ENCODE assay signal across 8 cellular contexts in genomic region chr5:146877783-146878470, GRCh38. TPM values are rescaled to one million over a fixed set of nuclear protein-coding genes. Genes with fewer than 3 reads are reported as not detected.
DNase-seq lines count a peak whose midpoint lies in the region; ATAC-seq and TF ChIP-seq lines count a peak whose summit lies in the region.

No MANE protein-coding gene starts in this region.

- TF ChIP-seq POLR2A in vagina (IDR thresholded peaks at IDR 0.05) = no peak

- intact Hi-C loops in vagina (cut with DNase I) = no loop called here

- H3K36me3 ChIP-seq in neural cell (ENCODE audit: insufficient read depth, low read length) = no peaks in the 10 kb centered on the region
- no peaks in the 10 kb centered on the region for H3K36me3 ChIP-seq in vagina

- H3K27me3 ChIP-seq in HL-60 (ENCODE audit: insufficient read depth, poor library complexity, severe bottlenecking) (peaks cover 21% of the 10 kb centered on the region), neural cell (ENCODE audit: insufficient read depth, low read depth, low read length) (peaks cover 5% of the 10 kb centered on the region), vagina (peaks cover 7% of the 10 kb centered on the region)

- H3F3A ChIP-seq in neural cell (ENCODE audit: insufficient read depth, low read length, poor library complexity, severe bottlenecking) = no peaks in the 10 kb centered on the region

- ATAC-seq in GM21576 (IDR thresholded peaks at IDR 0.05; ENCODE audit: unreplicated experiment) (no peak), GM18873 (IDR thresholded peaks at IDR 0.05; ENCODE audit: low FRiP score, unreplicated experiment) (no peak)

- peak; percentile 36 for TF ChIP-seq RAD21 in neural cell (conservative IDR thresholded peaks at IDR 0.05)

- peaks cover 52% of the 10 kb centered on the region for H3K79me2 ChIP-seq in neural cell (replicated peaks; ENCODE audit: insufficient read depth, low read length)

- peak overlapping the region; percentile 84 for H3K9ac ChIP-seq in neural cell (ENCODE audit: low read length)

- H3K9me2 ChIP-seq in neural cell (ENCODE audit: insufficient read depth, low read length) = no peaks in the 10 kb centered on the region

- no peak overlapping the region for H3K27ac ChIP-seq in HL-60 (replicated peaks)
- peak overlapping the region; percentile 87 for H3K27ac ChIP-seq in neural cell (ENCODE audit: low read length)
- no peak overlapping the region for H3K27ac ChIP-seq in vagina

- H3K4me1 ChIP-seq in vagina = peaks cover 26% of the 10 kb centered on the region

- peak overlapping the region; percentile 51 for H2AFZ ChIP-seq in neural cell (ENCODE audit: low read depth, low read length)

- H4K20me1 ChIP-seq in neural cell (ENCODE audit: insufficient read depth) = no peaks in the 10 kb centered on the region

- H3K4me3 ChIP-seq in HL-60 (replicated peaks; ENCODE audit: insufficient read depth, low read length) (peak overlapping the region; percentile 14; the same call in 1 of the 2 replicates), fibroblast of villous mesenchyme (ENCODE audit: low read depth, low read length) (peak overlapping the region; percentile 42), neural cell (ENCODE audit: low read length) (peak overlapping the region; percentile 97), vagina (peak overlapping the region; percentile 53 to 58)

- in situ Hi-C loops in G401 (cut with HindIII; ENCODE audit: low sequenced_read_pairs) = no loop called here

- no peak for TF ChIP-seq CTCF in HL-60 (IDR thresholded peaks at IDR 0.05; ENCODE audit: insufficient read depth, low read length)
- no peak for TF ChIP-seq CTCF in fibroblast of villous mesenchyme (IDR thresholded peaks at IDR 0.05; ENCODE audit: insufficient read depth, low read depth, low read length)
- no peak for TF ChIP-seq CTCF in neural cell (IDR thresholded peaks at IDR 0.05; ENCODE audit: poor library complexity, severe bottlenecking)
- TF ChIP-seq CTCF in vagina (IDR thresholded peaks at IDR 0.05) = no peak

- peak overlapping the region; percentile 89 for H3K4me2 ChIP-seq in neural cell (ENCODE audit: low read length)

- TF ChIP-seq EP300 in neural cell (conservative IDR thresholded peaks at IDR 0.05; ENCODE audit: poor library complexity, severe bottlenecking) = no peak

- no peaks in the 10 kb centered on the region for H3K9me3 ChIP-seq in neural cell (ENCODE audit: low read length)
- H3K9me3 ChIP-seq in vagina = no peaks in the 10 kb centered on the region

- DNase-seq in G401 (ENCODE audit: low spot score) = peak; percentile 66
- no peak for DNase-seq in HL-60 (ENCODE audit: low read depth in 1 of 2, low spot score in 1 of 2)
- DNase-seq in activated T-helper 1 cell treated with Interleukin-2 at 50 U/mL for 16 hours (ENCODE audit: low read depth) = peak; percentile 1
- DNase-seq in fibroblast of villous mesenchyme (ENCODE audit: low read depth) = no peak
- DNase-seq in vagina (ENCODE audit: extremely low spot score in 2 of 2) = no peak

TF ChIP-seq in neural cell, 6 proteins besides CTCF, POLR2A, EP300 and RAD21:
- TF ChIP-seq MXI1 (conservative IDR thresholded peaks at IDR 0.05; ENCODE audit: poor library complexity, severe bottlenecking) (no peak), POLR2AphosphoS5 (IDR thresholded peaks at IDR 0.05) (no peak), REST (IDR thresholded peaks at IDR 0.05; ENCODE audit: borderline replicate concordance) (no peak), SMC3 (conservative IDR thresholded peaks at IDR 0.05; ENCODE audit: poor library complexity) (no peak), EZH2 (IDR thresholded peaks at IDR 0.05; ENCODE audit: borderline replicate concordance, insufficient read depth, low read length, poor library complexity, severe bottlenecking) (no peak), TAF1 (IDR thresholded peaks at IDR 0.05; ENCODE audit: low read depth) (no peak)

RNA-seq across cellular contexts. Expression of gene PPP2R2B, which starts 0.6 kb away (rescaled TPM):
- total RNA-seq in G401 (2014; rRNA removed; shearing (Covaris generic)) = not detected in 2 replicates
- total RNA-seq in fibroblast of villous mesenchyme (under 0.01 and 2.2 TPM in 2 replicates), vagina (6.6 TPM)
- 246 and 250 TPM in 2 replicates for polyA plus RNA-seq in neural cell
- 309 and 339 TPM in 2 replicates for polyA minus RNA-seq in neural cell

Comparison
In these comparisons a context has a peak if more than half of its experiments do, and no peak if none do; other contexts are left out.
1. DNase-seq: peak in G401 (single experiment) and activated T-helper 1 cell treated with Interleukin-2 at 50 U/mL for 16 hours (single experiment); none in HL-60 (0 of 2), fibroblast of villous mesenchyme (single experiment) and vagina (0 of 2).
2. H3K4me3 ChIP-seq: peak in every context shown above with its lines; median percentile 97 in neural cell; 56 in vagina; 42 in fibroblast of villous mesenchyme; 14 in HL-60.